ENCODE assay signal across 1 cellular context in the genomic region with DNA sequence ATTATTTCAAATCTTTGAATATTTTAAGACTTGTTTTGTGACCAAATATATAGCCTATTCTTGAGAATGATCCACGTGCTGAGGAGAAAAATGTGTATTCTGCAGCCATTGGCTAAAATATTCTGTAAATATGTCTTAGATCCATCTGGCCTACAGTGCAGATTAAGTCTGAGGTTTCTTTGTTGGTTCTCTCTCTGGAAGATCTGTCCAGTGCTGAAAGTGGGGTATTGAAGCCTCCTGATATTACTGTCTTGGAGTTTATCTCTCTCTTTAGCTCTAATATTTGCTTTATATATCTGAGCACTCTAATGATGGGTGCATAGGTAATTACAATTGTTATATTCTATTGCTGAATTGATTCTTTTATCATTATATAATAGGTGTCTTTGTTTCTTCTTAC.
TF ChIP-seq lines count a peak whose summit lies in the region.

No MANE protein-coding gene starts in this region.

TF ChIP-seq in GM23338, 12 proteins besides CTCF, POLR2A, EP300 and RAD21 (continued from another document):
- TF ChIP-seq, protein P1, sequence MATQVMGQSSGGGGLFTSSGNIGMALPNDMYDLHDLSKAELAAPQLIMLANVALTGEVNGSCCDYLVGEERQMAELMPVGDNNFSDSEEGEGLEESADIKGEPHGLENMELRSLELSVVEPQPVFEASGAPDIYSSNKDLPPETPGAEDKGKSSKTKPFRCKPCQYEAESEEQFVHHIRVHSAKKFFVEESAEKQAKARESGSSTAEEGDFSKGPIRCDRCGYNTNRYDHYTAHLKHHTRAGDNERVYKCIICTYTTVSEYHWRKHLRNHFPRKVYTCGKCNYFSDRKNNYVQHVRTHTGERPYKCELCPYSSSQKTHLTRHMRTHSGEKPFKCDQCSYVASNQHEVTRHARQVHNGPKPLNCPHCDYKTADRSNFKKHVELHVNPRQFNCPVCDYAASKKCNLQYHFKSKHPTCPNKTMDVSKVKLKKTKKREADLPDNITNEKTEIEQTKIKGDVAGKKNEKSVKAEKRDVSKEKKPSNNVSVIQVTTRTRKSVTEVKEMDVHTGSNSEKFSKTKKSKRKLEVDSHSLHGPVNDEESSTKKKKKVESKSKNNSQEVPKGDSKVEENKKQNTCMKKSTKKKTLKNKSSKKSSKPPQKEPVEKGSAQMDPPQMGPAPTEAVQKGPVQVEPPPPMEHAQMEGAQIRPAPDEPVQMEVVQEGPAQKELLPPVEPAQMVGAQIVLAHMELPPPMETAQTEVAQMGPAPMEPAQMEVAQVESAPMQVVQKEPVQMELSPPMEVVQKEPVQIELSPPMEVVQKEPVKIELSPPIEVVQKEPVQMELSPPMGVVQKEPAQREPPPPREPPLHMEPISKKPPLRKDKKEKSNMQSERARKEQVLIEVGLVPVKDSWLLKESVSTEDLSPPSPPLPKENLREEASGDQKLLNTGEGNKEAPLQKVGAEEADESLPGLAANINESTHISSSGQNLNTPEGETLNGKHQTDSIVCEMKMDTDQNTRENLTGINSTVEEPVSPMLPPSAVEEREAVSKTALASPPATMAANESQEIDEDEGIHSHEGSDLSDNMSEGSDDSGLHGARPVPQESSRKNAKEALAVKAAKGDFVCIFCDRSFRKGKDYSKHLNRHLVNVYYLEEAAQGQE (IDR thresholded peaks at IDR 0.05; ENCODE audit: unreplicated experiment): peak; percentile 64
- TF ChIP-seq EZH2 (IDR thresholded peaks at IDR 0.05; ENCODE audit: low read depth, unreplicated experiment): no peak
